Comparison of ENCODE assay signal across 29 cellular contexts in the genomic region with DNA sequence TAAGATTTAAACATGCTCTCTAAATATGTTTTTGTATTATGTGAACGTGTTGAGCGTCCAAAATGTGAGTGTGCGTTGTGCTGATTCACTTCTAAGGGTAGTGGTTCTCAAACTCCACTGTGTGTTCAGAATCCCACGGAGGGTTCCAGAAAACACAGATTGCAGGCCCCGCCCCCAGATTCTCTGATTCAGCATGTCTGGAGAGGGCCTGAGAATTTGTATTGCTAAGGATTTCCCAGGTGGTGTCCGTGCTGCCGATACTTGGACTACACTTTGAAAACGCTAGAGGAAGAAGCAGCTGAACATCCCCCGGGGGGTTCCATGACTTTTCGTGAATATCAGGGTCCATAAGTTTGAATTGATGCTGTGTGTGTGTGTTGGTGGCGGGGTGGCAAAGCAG.
"Had no signal": no experiment of that assay in that cellular context is flagged by ENCODE, and none has a peak within 500 bp of the region (broad histone marks: within the 10 kb centered on the region; RNA-seq: fewer than 3 reads in every experiment).

No MANE protein-coding gene starts in this region.

- H3K4me1 ChIP-seq: adrenal gland, Peyer's patch had no signal

- H3K9me3 ChIP-seq: adrenal gland, Peyer's patch had no signal

- DNase-seq: activated CD4-positive, alpha-beta T cell treated with anti-CD3 and anti-CD28 coated beads for 1 hour; activated CD4-positive, alpha-beta T cell treated with anti-CD3 and anti-CD28 coated beads for 48 hours; activated CD4-positive, CD25-positive, alpha-beta regulatory T cell; activated CD8-positive, alpha-beta T cell treated with anti-CD3 and anti-CD28 coated beads for 36 hours; activated gamma-delta T cell treated with Interleukin-2 at 50 U/mL for 16 hours; activated naive CD4-positive, alpha-beta T cell treated with anti-CD3 and anti-CD28 coated beads for 36 hours; activated T-cell treated with anti-CD3 and anti-CD28 coated beads, Interleukin-2, amount 50 U/mL, for 4 hours; adrenal gland; central memory CD4-positive, alpha-beta T cell; Karpas-422; KBM-7; NCI-H1048; NCI-H1105 treated with DMSO at 0.1 percent for 48 hours; NCI-H1436; NCI-H1694; NCI-H1930; NCI-H2081 treated with DMSO at 0.1 percent for 48 hours; NCI-H226; NCI-H446 treated with DMSO at 0.1 percent for 48 hours; NCI-H524; NCI-H69; NK-92 treated with Interleukin-12 subunit alpha and Interleukin-12 subunit beta, amount 100 ng/mL, for 24 hours; PC-3; Peyer's patch; SIG-M5; T-cell; T-helper 17 cell; WERI-Rb-1 had no signal

- H3K27ac ChIP-seq: adrenal gland, Peyer's patch, RWPE1, WERI-Rb-1 had no signal

- H3K36me3 ChIP-seq: adrenal gland, Peyer's patch, WERI-Rb-1 had no signal

- H3K4me3 ChIP-seq: adrenal gland, Peyer's patch had no signal

- H3K27me3 ChIP-seq: adrenal gland, Peyer's patch had no signal
